8 cellular contexts compared by ENCODE assay signal in the genomic region with DNA sequence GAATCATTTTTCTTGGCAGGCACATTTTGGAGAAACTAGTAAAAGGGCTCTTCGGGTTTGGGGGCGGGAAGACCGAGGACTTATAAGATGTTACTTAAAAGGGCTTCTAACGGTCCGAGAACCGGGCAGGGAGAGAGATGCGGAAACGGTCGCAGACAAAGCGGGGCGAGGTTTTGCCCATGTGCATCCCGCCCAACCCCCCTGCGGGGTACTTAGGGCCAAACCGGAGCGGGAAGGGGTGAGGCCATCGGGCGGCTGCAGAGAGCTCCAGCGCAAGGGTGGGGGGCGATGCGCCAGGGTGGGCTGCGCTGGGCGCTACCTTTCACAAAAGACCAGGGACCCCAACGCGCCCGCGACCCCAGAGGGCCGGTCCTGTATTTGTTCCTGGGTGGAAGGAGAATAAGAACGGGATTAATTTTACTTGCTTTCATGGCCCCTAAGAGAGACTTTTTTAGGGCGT. TPM values are rescaled to one million over a fixed set of nuclear protein-coding genes. Genes with fewer than 3 reads are reported as not detected.
DNase-seq lines count a peak whose midpoint lies in the region; ATAC-seq and TF ChIP-seq lines count a peak whose summit lies in the region.

No MANE protein-coding gene starts in this region.

- DNase-seq in GM12864 (ENCODE audit: low read depth) (no peak), NCI-H2171 (lab: John Stamatoyannopoulos, UW) (peak; percentile 71), colonic mucosa (peak; percentile 78), NCI-H2107 treated with DMSO at 0.1 percent for 48 hours (lab: John Stamatoyannopoulos, UW; ENCODE audit: unreplicated experiment) (no peak)
- peak; percentile 69 for DNase-seq in activated CD4-positive, CD25-positive, alpha-beta regulatory T cell treated with anti-CD3 and anti-CD28 coated beads, Interleukin-2, amount 50 U/mL, for 72 hours
- DNase-seq in stimulated activated CD4-positive, alpha-beta T cell treated with anti-CD3 and anti-CD28 coated beads, Interleukin-4, amount 100 ng/mL, for 24 hours: peak; percentile 72

- no peak for TF ChIP-seq RAD21 in liver (IDR thresholded peaks at IDR 0.05)

- H3K9ac ChIP-seq in colonic mucosa (ENCODE audit: low read depth in 2 of 2, low read length in 2 of 2) (peak overlapping the region; percentile 80 to 83), liver (ENCODE audit: low read depth in 1 of 2, low read length in 2 of 2) (peak overlapping the region; percentile 95 to 99)

- peaks cover 7% of the 10 kb centered on the region for H3K4me1 ChIP-seq in colonic mucosa
- H3K4me1 ChIP-seq in liver (ENCODE audit: control insufficient read depth in 4 of 4, insufficient read depth in 4 of 4, low read length in 3 of 4): peaks cover 4 to 42% (median 34%) of the 10 kb centered on the region in 4 donors

- H3K36me3 ChIP-seq in colonic mucosa: peaks cover 20% of the 10 kb centered on the region
- peaks cover 6 to 30% (median 23%) of the 10 kb centered on the region in 4 donors for H3K36me3 ChIP-seq in liver (ENCODE audit: control insufficient read depth in 4 of 4, insufficient read depth in 3 of 4, low read depth in 1 of 4, low read length in 3 of 4)

- intact Hi-C loops in colonic mucosa (cut with DNase I): no loop called here

- H3K4me3 ChIP-seq in GM12864 (ENCODE audit: low read depth, low read length) (peak overlapping the region; percentile 81), colonic mucosa (peak overlapping the region; percentile 80), liver (ENCODE audit: low read depth in 1 of 3, low read length in 3 of 3) (peak overlapping the region; percentile 79 to 94 (median 93))

- under 1% methylated on average over 29 of the region's 29 CpGs for WGBS in liver

- no peaks in the 10 kb centered on the region for H3K9me3 ChIP-seq in colonic mucosa
- no peaks in the 10 kb centered on the region for H3K9me3 ChIP-seq in liver (ENCODE audit: control insufficient read depth in 4 of 4, low read length in 3 of 4)

- H3K27ac ChIP-seq in colonic mucosa (peak overlapping the region; percentile 95), liver (ENCODE audit: low read depth in 1 of 2, low read length in 2 of 2) (peak overlapping the region; percentile 90 to 96)

- ATAC-seq in GM19035 (IDR thresholded peaks at IDR 0.05; ENCODE audit: unreplicated experiment): no peak

- TF ChIP-seq CTCF in GM12864 (IDR thresholded peaks at IDR 0.05; ENCODE audit: low read depth, low read length, missing control alignments): no peak
- TF ChIP-seq CTCF in colonic mucosa (IDR thresholded peaks at IDR 0.05): no peak
- TF ChIP-seq CTCF in liver (IDR thresholded peaks at IDR 0.05; ENCODE audit: low read depth, low read length, missing input control): no peak

- H3K27me3 ChIP-seq in colonic mucosa: no peaks in the 10 kb centered on the region
- H3K27me3 ChIP-seq in liver (ENCODE audit: control insufficient read depth in 4 of 4, insufficient read depth in 4 of 4, low read length in 3 of 4): no peaks in the 10 kb centered on the region

TF ChIP-seq in liver, 16 proteins besides CTCF, POLR2A, EP300 and RAD21:
- TF ChIP-seq RXRA (IDR thresholded peaks at IDR 0.05) (peak in 1 of 2 donors; percentile 20), HNF4G (IDR thresholded peaks at IDR 0.05) (no peak), TAF1 (conservative IDR thresholded peaks at IDR 0.05) (no peak), EGR1 (IDR thresholded peaks at IDR 0.05; ENCODE audit: low read depth in 2 of 2) (no peak), NR2F2 (IDR thresholded peaks at IDR 0.05) (peak; percentile 17)

RNA-seq across cellular contexts. Expression of a gene that starts 0.6 kb away (rescaled TPM):
- total RNA-seq in colonic mucosa: 100 to 1,000 TPM; 213 to 605 TPM
- 100 to 1,000 TPM; 197 to 533 TPM for total RNA-seq in liver
- polyA plus RNA-seq in liver: 100 to 1,000 TPM; 115 to 224 TPM

RNA-seq across cellular contexts. Expression of a gene that starts 3.7 kb away (rescaled TPM):
- 10 to 100 TPM; 14.0 to 59.0 TPM for total RNA-seq in colonic mucosa
- total RNA-seq in liver: 10 to 100 TPM in 1 of 2 donors, 1 to 10 TPM in 1; 9.0 to 15.5 TPM
- polyA plus RNA-seq in liver: 1 to 10 TPM; 5.9 to 7.7 TPM

RNA-seq across cellular contexts. Expression of a gene that starts 21.7 kb away (rescaled TPM):
- total RNA-seq in colonic mucosa (100 to 1,000 TPM; 130 to 158 TPM), liver (10 to 100 TPM; 38.6 to 60.5 TPM)
- 10 to 100 TPM; 58.4 to 99.8 TPM for polyA plus RNA-seq in liver

RNA-seq across cellular contexts. Expression of a gene that starts 23.6 kb away (rescaled TPM):
- 10 to 100 TPM; 47.2 to 92.8 TPM for total RNA-seq in colonic mucosa
- total RNA-seq in liver: 1 to 10 TPM; 1.3 to 6.5 TPM
- 1 to 10 TPM; 6.9 to 8.1 TPM for polyA plus RNA-seq in liver

RNA-seq across cellular contexts. Expression of a gene that starts 30.0 kb away (rescaled TPM):
- total RNA-seq in colonic mucosa: 10 to 100 TPM in 1 of 2 donors, 1 to 10 TPM in 1; 7.4 to 19.2 TPM
- 1 to 10 TPM in 1 of 2 donors, under 1 TPM in 1; 0.59 to 2.3 TPM for total RNA-seq in liver
- 1 to 10 TPM; 2.4 to 3.3 TPM for polyA plus RNA-seq in liver

Comparison
In these comparisons a context has a peak if more than half of its experiments do, and no peak if none do; other contexts are left out.
1. DNase-seq: peak in NCI-H2171 (single experiment), activated CD4-positive, CD25-positive, alpha-beta regulatory T cell treated with anti-CD3 and anti-CD28 coated beads, Interleukin-2, amount 50 U/mL, for 72 hours (single experiment), colonic mucosa (single experiment) and stimulated activated CD4-positive, alpha-beta T cell treated with anti-CD3 and anti-CD28 coated beads, Interleukin-4, amount 100 ng/mL, for 24 hours (single experiment); none in GM12864 (single experiment) and NCI-H2107 treated with DMSO at 0.1 percent for 48 hours (single experiment).
2. Peak in every context shown above with its lines, with median percentiles within 50 percentile points of each other: H3K4me3 ChIP-seq.